In the genomic region with DNA sequence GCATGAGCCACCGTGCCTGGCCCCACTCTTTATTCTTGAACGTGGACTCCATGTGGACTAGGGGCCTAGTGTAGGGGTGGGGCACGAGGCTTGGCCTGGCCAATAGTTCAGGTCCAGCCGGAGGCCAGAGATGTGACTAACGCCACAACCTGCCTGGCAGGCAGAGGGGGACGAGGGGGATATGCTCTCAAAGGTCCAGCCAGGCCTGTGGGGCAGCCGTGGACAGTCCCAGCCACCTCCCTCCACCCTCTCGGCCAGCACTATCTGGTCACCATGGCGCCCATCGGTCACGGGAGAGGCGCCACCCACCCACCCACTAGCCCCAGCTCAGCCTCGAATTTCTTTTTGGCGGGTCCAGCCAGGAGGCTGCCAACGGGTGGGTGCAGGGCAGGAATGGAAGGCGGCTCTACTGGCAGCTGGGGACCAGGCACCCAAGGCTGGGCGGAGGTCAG, we compare ENCODE assay signal across 23 cellular contexts. TPM values are rescaled to one million over a fixed set of nuclear protein-coding genes. Genes with fewer than 3 reads are reported as not detected.
DNase-seq lines count a peak whose midpoint lies in the region; ATAC-seq and TF ChIP-seq lines count a peak whose summit lies in the region.
"Had no signal": no experiment of that assay in that cellular context is flagged by ENCODE, and none has a peak within 500 bp of the region (broad histone marks: within the 10 kb centered on the region; RNA-seq: fewer than 3 reads in every experiment).

No MANE protein-coding gene starts in this region.

- no peak overlapping the region for H4K91ac ChIP-seq in neuronal stem cell (ENCODE audit: low read depth, low read length, poor library complexity)

- ATAC-seq in GM19328 (IDR thresholded peaks at IDR 0.05; ENCODE audit: unreplicated experiment) = no peak
- no peak for ATAC-seq in activated T-cell treated with anti-CD3 and anti-CD28 coated beads, Interleukin-2, amount 50 U/mL, for 4 hours
- ATAC-seq: activated CD8-positive, alpha-beta memory T cell treated with anti-CD3 and anti-CD28 coated beads, Interleukin-2, amount 10 ng/mL, durations not matched to agents 7 days and 5 days had no signal

- no peak overlapping the region for H4K8ac ChIP-seq in neuronal stem cell (ENCODE audit: low read depth, low read length)

- H3K27ac ChIP-seq in neuronal stem cell (replicated peaks; ENCODE audit: low read length) (peak overlapping the region; percentile 22), esophagus squamous epithelium (no peak overlapping the region)
- H3K27ac ChIP-seq: esophagus muscularis mucosa, HL-60, thoracic aorta had no signal

- peak overlapping the region; percentile 93 for H2AK5ac ChIP-seq in neuronal stem cell (ENCODE audit: low read depth, low read length)

- H2BK12ac ChIP-seq in neuronal stem cell (ENCODE audit: low read length) = peak overlapping the region; percentile 33

- H3K36me3 Mint-ChIP-seq in activated T-cell treated with anti-CD3 and anti-CD28 coated beads, Interleukin-2, amount 50 U/mL, for 4 hours (ENCODE audit: insufficient read depth) = peaks cover 4% of the 10 kb centered on the region

- no peak overlapping the region for H2AFZ ChIP-seq in neuronal stem cell (ENCODE audit: low read length)

- no peak overlapping the region for H2BK15ac ChIP-seq in neuronal stem cell (ENCODE audit: low read length)

- H3K9ac ChIP-seq in NT2/D1 (ENCODE audit: insufficient read length, low read depth) (peak overlapping the region; percentile 10), neuronal stem cell (ENCODE audit: low read depth, low read length, poor library complexity) (no peak overlapping the region)

- H3K9me3 ChIP-seq in NT2/D1 (ENCODE audit: insufficient read depth, low read length) (no peaks in the 10 kb centered on the region), neuronal stem cell (replicated peaks in 1 of 2; ENCODE audit: control insufficient read depth in 2 of 2, insufficient read depth in 1 of 2, low read depth in 1 of 2, low read length in 2 of 2) (peaks cover 0 to 8% of the 10 kb centered on the region in 2 donors), esophagus squamous epithelium (no peaks in the 10 kb centered on the region)
- H3K9me3 ChIP-seq: breast epithelium, esophagus muscularis mucosa, thoracic aorta had no signal

- DNase-seq in ELR (ENCODE audit: low read depth) (peak; percentile 33), NT2/D1 (ENCODE audit: low read depth, low spot score) (no peak), fibroblast of the aortic adventitia (ENCODE audit: low read depth) (peak; percentile 47), neuronal stem cell (ENCODE audit: low spot score) (no peak), esophagus squamous epithelium (lab: John Stamatoyannopoulos, UW) (no peak)
- no peak for DNase-seq in activated T-cell treated with anti-CD3 and anti-CD28 coated beads, Interleukin-2, amount 50 U/mL, for 4 hours
- DNase-seq in stimulated activated CD4-positive, alpha-beta T cell treated with anti-CD3 and anti-CD28 coated beads, Interleukin-1b, Interleukin-23, amount 100 ng/mL, for 48 hours = no peak
- DNase-seq: activated CD4-positive, alpha-beta T cell treated with anti-CD3 and anti-CD28 coated beads for 4 hours; activated CD8-positive, alpha-beta memory T cell treated with anti-CD3 and anti-CD28 coated beads, Interleukin-2, amount 10 ng/mL, durations not matched to agents 7 days and 5 days; HFFc6; immature natural killer cell; KBM-7; MV-4-11; NCI-H187 treated with DMSO at 0.1 percent for 48 hours; NCI-H446 treated with DMSO at 0.1 percent for 48 hours; RPMI8226 had no signal

- no CpG with 5 or more reads among the region's 17 CpGs for WGBS in neuronal stem cell (ENCODE audit: extremely low coverage in 2 of 2, insufficient read length in 2 of 2, insufficient replicate concordance in 1 of 2), 2 donors
- WGBS in esophagus squamous epithelium, 2 donors = 100% methylated on average over 1 of the region's 17 CpGs; no CpG with 5 or more reads in 1 of the 2 donors

- peaks cover 9% of the 10 kb centered on the region for H3K4me1 Mint-ChIP-seq in activated T-cell treated with anti-CD3 and anti-CD28 coated beads, Interleukin-2, amount 50 U/mL, for 4 hours (ENCODE audit: low read depth)

- no peak overlapping the region for H2BK120ac ChIP-seq in neuronal stem cell (ENCODE audit: low read depth, low read length)

- no peak for TF ChIP-seq POLR2A in esophagus squamous epithelium (IDR thresholded peaks at IDR 0.05)

- H3K18ac ChIP-seq in neuronal stem cell (ENCODE audit: low read length) = peak overlapping the region; percentile 87

- H3K23ac ChIP-seq in neuronal stem cell (ENCODE audit: low read depth, low read length, poor library complexity) = peak overlapping the region; percentile 11

- no peak overlapping the region for H3K4ac ChIP-seq in neuronal stem cell (ENCODE audit: low read length)

- H3K4me1 ChIP-seq in NT2/D1 (ENCODE audit: insufficient read depth, insufficient read length) (peaks cover 10% of the 10 kb centered on the region), neuronal stem cell (ENCODE audit: control insufficient read depth in 2 of 2, insufficient read depth in 1 of 2, low read depth in 1 of 2, low read length in 2 of 2) (peaks cover 12 to 25% of the 10 kb centered on the region in 2 donors), esophagus squamous epithelium (peaks cover 10 to 32% (median 21%) of the 10 kb centered on the region in 3 donors)

- H3K9me3 Mint-ChIP-seq in activated T-cell treated with anti-CD3 and anti-CD28 coated beads, Interleukin-2, amount 50 U/mL, for 4 hours = no peaks in the 10 kb centered on the region
- H3K9me3 Mint-ChIP-seq: HFFc6, immature natural killer cell, memory B cell had no signal

- intact Hi-C loops in esophagus squamous epithelium (cut with DNase I) = no loop called here

- H3K14ac ChIP-seq in neuronal stem cell (ENCODE audit: low read length) = no peak overlapping the region

- peaks cover 27% of the 10 kb centered on the region for H3K27me3 Mint-ChIP-seq in activated T-cell treated with anti-CD3 and anti-CD28 coated beads, Interleukin-2, amount 50 U/mL, for 4 hours (ENCODE audit: low read depth)

- H3K4me3 Mint-ChIP-seq in activated T-cell treated with anti-CD3 and anti-CD28 coated beads, Interleukin-2, amount 50 U/mL, for 4 hours = no peak overlapping the region
- H3K4me3 Mint-ChIP-seq: activated CD8-positive, alpha-beta memory T cell treated with anti-CD3 and anti-CD28 coated beads, Interleukin-2, amount 10 ng/mL, durations not matched to agents 7 days and 5 days; HFFc6 had no signal

- H3K4me3 ChIP-seq in NT2/D1 (ENCODE audit: insufficient read length, low read depth) = no peak overlapping the region
- H3K4me3 ChIP-seq in fibroblast of the aortic adventitia (ENCODE audit: low read depth, low read length) = no peak overlapping the region
- H3K4me3 ChIP-seq in neuronal stem cell (ENCODE audit: low read length in 2 of 2) = no peak overlapping the region
- H3K4me3 ChIP-seq in esophagus squamous epithelium = no peak overlapping the region
- H3K4me3 ChIP-seq: breast epithelium, esophagus muscularis mucosa, thoracic aorta had no signal

- peak overlapping the region; percentile 72 for H2BK5ac ChIP-seq in neuronal stem cell (ENCODE audit: low read length)

- no peaks in the 10 kb centered on the region for H3K79me1 ChIP-seq in neuronal stem cell (ENCODE audit: low read depth, low read length)

- TF ChIP-seq CTCF in fibroblast of the aortic adventitia (IDR thresholded peaks at IDR 0.05; ENCODE audit: insufficient read depth, low read length) (no peak), esophagus squamous epithelium (IDR thresholded peaks at IDR 0.05) (no peak)

- H3K27me3 ChIP-seq in NT2/D1 (ENCODE audit: insufficient read depth, insufficient read length) (no peaks in the 10 kb centered on the region), neuronal stem cell (ENCODE audit: control insufficient read depth in 3 of 3, insufficient read depth in 3 of 3, low read depth in 1 of 3, low read length in 3 of 3) (peaks cover 0 to 6% (median 0%) of the 10 kb centered on the region in 3 experiments), esophagus squamous epithelium (peaks cover 7 to 44% (median 14%) of the 10 kb centered on the region in 4 donors)

- H3K4me2 ChIP-seq in neuronal stem cell (ENCODE audit: insufficient read depth, low read length, poor library complexity, severe bottlenecking) = no peak overlapping the region

- H3K36me3 ChIP-seq in NT2/D1 (ENCODE audit: insufficient read depth, insufficient read length, low read length) (peaks cover 41% of the 10 kb centered on the region), neuronal stem cell (replicated peaks in 1 of 2; ENCODE audit: control insufficient read depth in 2 of 2, insufficient read depth in 2 of 2, low read length in 2 of 2) (peaks cover 13 to 40% of the 10 kb centered on the region in 2 donors), esophagus squamous epithelium (peaks cover 8 to 47% (median 14%) of the 10 kb centered on the region in 3 donors)
- H3K36me3 ChIP-seq: breast epithelium had no signal

RNA-seq across cellular contexts. Expression of gene CERS1, which starts 2.1 kb away (rescaled TPM):
- total RNA-seq in fibroblast of the aortic adventitia (ENCODE audit: low replicate concordance) (1.1 and 1.6 TPM in 2 replicates), esophagus squamous epithelium (under 1 TPM in 1 of 4 donors, not detected in 3; 0.76 TPM)
- 17.4 TPM for polyA plus RNA-seq in neuronal stem cell (2013, experiment 1 of 2)
- 17.0 TPM for polyA plus RNA-seq in neuronal stem cell (2013, experiment 2 of 2)
- under 1 TPM in 1 of 3 donors, not detected in 2; 0.13 TPM for total RNA-seq in activated T-cell treated with anti-CD3 and anti-CD28 coated beads, Interleukin-2, amount 50 U/mL, for 4 hours
- total RNA-seq: activated CD8-positive, alpha-beta memory T cell treated with anti-CD3 and anti-CD28 coated beads, Interleukin-2, amount 10 ng/mL, durations not matched to agents 7 days and 5 days; CD4-positive, alpha-beta memory T cell had no signal
- polyA plus RNA-seq: CD4-positive, alpha-beta memory T cell; immature natural killer cell had no signal

RNA-seq across cellular contexts. Expression of gene COPE, which starts 21.1 kb away (rescaled TPM):
- total RNA-seq in fibroblast of the aortic adventitia (ENCODE audit: low replicate concordance) = 67.0 and 172 TPM in 2 replicates
- 152 TPM for polyA plus RNA-seq in neuronal stem cell (2013, experiment 1 of 2)
- 153 TPM for polyA plus RNA-seq in neuronal stem cell (2013, experiment 2 of 2)
- 100 to 1,000 TPM; 170 to 245 (median 224) TPM for total RNA-seq in esophagus squamous epithelium
- 100 to 1,000 TPM; 258 to 293 (median 270) TPM for total RNA-seq in activated T-cell treated with anti-CD3 and anti-CD28 coated beads, Interleukin-2, amount 50 U/mL, for 4 hours

RNA-seq across cellular contexts. Expression of gene DDX49, which starts 21.4 kb away (rescaled TPM):
- total RNA-seq in fibroblast of the aortic adventitia (ENCODE audit: low replicate concordance) (30.8 and 42.1 TPM in 2 replicates), esophagus squamous epithelium (10 to 100 TPM; 47.0 to 80.7 (median 60.6) TPM)
- 11.8 TPM for polyA plus RNA-seq in neuronal stem cell (2013, experiment 1 of 2)
- polyA plus RNA-seq in neuronal stem cell (2013, experiment 2 of 2) = 10.4 TPM
- total RNA-seq in activated T-cell treated with anti-CD3 and anti-CD28 coated beads, Interleukin-2, amount 50 U/mL, for 4 hours = 100 to 1,000 TPM; 170 to 178 (median 176) TPM

RNA-seq across cellular contexts. Expression of gene HOMER3, which starts 42.9 kb away (rescaled TPM):
- total RNA-seq in fibroblast of the aortic adventitia (ENCODE audit: low replicate concordance) = 68.7 and 131 TPM in 2 replicates
- polyA plus RNA-seq in neuronal stem cell (2013, experiment 1 of 2) = 58.3 TPM
- 56.2 TPM for polyA plus RNA-seq in neuronal stem cell (2013, experiment 2 of 2)
- total RNA-seq in esophagus squamous epithelium = 10 to 100 TPM; 10.7 to 29.5 (median 18.6) TPM
- total RNA-seq in activated T-cell treated with anti-CD3 and anti-CD28 coated beads, Interleukin-2, amount 50 U/mL, for 4 hours = 1 to 10 TPM in 1 of 3 donors, under 1 TPM in 2; 0.53 to 1.1 (median 0.79) TPM

Comparison
In these comparisons a context has a peak if more than half of its experiments do, and no peak if none do; other contexts are left out.
1. DNase-seq: peak in ELR (single experiment) and fibroblast of the aortic adventitia (single experiment); none in NT2/D1 (single experiment), neuronal stem cell (single experiment), esophagus squamous epithelium (single experiment), activated T-cell treated with anti-CD3 and anti-CD28 coated beads, Interleukin-2, amount 50 U/mL, for 4 hours (single experiment) and stimulated activated CD4-positive, alpha-beta T cell treated with anti-CD3 and anti-CD28 coated beads, Interleukin-1b, Interleukin-23, amount 100 ng/mL, for 48 hours (single experiment).